1 cellular context compared by ENCODE assay signal in the genomic region with DNA sequence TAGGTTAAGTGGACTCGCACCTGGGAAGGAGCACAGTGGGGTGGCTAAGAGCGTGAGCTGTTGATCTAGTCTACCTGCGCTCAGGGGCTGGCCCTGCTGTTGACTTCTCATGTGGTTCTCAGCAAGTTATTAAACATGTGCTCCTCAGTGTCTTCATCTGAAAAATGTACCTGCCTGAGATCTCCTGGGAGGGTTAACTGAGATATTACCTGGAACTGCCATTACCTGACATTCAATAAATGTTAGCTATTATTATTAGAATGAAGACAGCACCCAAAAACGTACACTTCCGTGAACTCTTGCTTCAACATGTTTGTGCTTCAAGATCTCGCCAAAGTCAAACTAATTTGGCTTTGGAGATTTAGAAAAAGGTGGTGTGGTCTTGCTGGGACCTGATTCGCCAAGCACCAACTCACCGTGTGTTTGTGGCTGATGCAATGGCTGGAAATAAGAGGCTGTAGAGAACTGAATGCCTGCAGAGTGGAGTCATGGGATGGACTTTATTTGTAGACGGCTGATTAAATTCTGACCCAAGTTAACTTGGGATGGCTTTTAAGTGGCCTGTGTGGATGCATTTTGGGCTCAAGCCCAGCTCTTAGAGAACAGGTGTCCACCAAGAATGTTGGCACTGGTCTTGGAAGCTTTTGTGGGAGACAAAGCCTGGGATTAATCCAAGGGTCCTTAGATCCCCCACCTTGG.
TF ChIP-seq lines count a peak whose summit lies in the region.

No MANE protein-coding gene starts in this region.

TF ChIP-seq in K562, 482 proteins besides CTCF, POLR2A, EP300 and RAD21 (continued from another document and continues in another):
- TF ChIP-seq, protein P1, sequence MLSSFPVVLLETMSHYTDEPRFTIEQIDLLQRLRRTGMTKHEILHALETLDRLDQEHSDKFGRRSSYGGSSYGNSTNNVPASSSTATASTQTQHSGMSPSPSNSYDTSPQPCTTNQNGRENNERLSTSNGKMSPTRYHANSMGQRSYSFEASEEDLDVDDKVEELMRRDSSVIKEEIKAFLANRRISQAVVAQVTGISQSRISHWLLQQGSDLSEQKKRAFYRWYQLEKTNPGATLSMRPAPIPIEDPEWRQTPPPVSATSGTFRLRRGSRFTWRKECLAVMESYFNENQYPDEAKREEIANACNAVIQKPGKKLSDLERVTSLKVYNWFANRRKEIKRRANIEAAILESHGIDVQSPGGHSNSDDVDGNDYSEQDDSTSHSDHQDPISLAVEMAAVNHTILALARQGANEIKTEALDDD (IDR thresholded peaks at IDR 0.05): no peak
- TF ChIP-seq BACH1 (tag; IDR thresholded peaks at IDR 0.05): no peak; the same call in 1 of the 2 replicates
- no peak; the same call in 1 of the 2 replicates for TF ChIP-seq PTTG1 (tag; IDR thresholded peaks at IDR 0.05; ENCODE audit: low read depth)
- peak; percentile 98 for TF ChIP-seq ZSCAN32 (CRISPR knock-in tag; IDR thresholded peaks at IDR 0.05)
- TF ChIP-seq HNRNPUL1 (IDR thresholded peaks at IDR 0.05; ENCODE audit: low read length): no peak
- peak; percentile 45; the same call in 1 of the 2 replicates for TF ChIP-seq CXXC5 (CRISPR knock-in tag; IDR thresholded peaks at IDR 0.05)
- no peak for TF ChIP-seq ZNF124 (CRISPR knock-in tag; IDR thresholded peaks at IDR 0.05)
- TF ChIP-seq MYC (IDR thresholded peaks at IDR 0.05; ENCODE audit: low read depth, low read length): peak; percentile 84
- no peak for TF ChIP-seq MYC (CRISPR knock-in tag; IDR thresholded peaks at IDR 0.05; ENCODE audit: borderline replicate concordance, low read depth)
- no peak for TF ChIP-seq ZNF311 (CRISPR knock-in tag; IDR thresholded peaks at IDR 0.05)
- TF ChIP-seq GTF2F1 (IDR thresholded peaks at IDR 0.05; ENCODE audit: low read depth, low read length): no peak
- no peak for TF ChIP-seq BCOR (IDR thresholded peaks at IDR 0.05)
- TF ChIP-seq KDM2B (CRISPR knock-in tag; IDR thresholded peaks at IDR 0.05): no peak
- TF ChIP-seq ELF2 (CRISPR knock-in tag; IDR thresholded peaks at IDR 0.05): no peak
- TF ChIP-seq, protein P2, sequence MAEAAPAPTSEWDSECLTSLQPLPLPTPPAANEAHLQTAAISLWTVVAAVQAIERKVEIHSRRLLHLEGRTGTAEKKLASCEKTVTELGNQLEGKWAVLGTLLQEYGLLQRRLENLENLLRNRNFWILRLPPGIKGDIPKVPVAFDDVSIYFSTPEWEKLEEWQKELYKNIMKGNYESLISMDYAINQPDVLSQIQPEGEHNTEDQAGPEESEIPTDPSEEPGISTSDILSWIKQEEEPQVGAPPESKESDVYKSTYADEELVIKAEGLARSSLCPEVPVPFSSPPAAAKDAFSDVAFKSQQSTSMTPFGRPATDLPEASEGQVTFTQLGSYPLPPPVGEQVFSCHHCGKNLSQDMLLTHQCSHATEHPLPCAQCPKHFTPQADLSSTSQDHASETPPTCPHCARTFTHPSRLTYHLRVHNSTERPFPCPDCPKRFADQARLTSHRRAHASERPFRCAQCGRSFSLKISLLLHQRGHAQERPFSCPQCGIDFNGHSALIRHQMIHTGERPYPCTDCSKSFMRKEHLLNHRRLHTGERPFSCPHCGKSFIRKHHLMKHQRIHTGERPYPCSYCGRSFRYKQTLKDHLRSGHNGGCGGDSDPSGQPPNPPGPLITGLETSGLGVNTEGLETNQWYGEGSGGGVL (CRISPR knock-in tag; IDR thresholded peaks at IDR 0.05): no peak
- no peak for TF ChIP-seq TCF7 (IDR thresholded peaks at IDR 0.05; ENCODE audit: borderline replicate concordance)
- TF ChIP-seq POLR3G (IDR thresholded peaks at IDR 0.05; ENCODE audit: extremely low read depth, insufficient read length, insufficient replicate concordance): no peak
- no peak for TF ChIP-seq ZNF282 (CRISPR knock-in tag; IDR thresholded peaks at IDR 0.05)
- no peak for TF ChIP-seq TRIM28 (IDR thresholded peaks at IDR 0.05)
- TF ChIP-seq, protein P3, sequence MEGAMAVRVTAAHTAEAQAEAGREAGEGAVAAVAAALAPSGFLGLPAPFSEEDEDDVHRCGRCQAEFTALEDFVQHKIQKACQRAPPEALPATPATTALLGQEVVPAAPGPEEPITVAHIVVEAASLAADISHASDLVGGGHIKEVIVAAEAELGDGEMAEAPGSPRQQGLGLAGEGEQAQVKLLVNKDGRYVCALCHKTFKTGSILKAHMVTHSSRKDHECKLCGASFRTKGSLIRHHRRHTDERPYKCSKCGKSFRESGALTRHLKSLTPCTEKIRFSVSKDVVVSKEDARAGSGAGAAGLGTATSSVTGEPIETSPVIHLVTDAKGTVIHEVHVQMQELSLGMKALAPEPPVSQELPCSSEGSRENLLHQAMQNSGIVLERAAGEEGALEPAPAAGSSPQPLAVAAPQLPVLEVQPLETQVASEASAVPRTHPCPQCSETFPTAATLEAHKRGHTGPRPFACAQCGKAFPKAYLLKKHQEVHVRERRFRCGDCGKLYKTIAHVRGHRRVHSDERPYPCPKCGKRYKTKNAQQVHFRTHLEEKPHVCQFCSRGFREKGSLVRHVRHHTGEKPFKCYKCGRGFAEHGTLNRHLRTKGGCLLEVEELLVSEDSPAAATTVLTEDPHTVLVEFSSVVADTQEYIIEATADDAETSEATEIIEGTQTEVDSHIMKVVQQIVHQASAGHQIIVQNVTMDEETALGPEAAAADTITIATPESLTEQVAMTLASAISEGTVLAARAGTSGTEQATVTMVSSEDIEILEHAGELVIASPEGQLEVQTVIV (CRISPR knock-in tag; IDR thresholded peaks at IDR 0.05; ENCODE audit: borderline replicate concordance): no peak
- TF ChIP-seq EP400 (IDR thresholded peaks at IDR 0.05): peak; percentile 37; the same call in 1 of the 2 replicates
- TF ChIP-seq MAFF (IDR thresholded peaks at IDR 0.05; ENCODE audit: low read length): no peak
- TF ChIP-seq, protein P4, sequence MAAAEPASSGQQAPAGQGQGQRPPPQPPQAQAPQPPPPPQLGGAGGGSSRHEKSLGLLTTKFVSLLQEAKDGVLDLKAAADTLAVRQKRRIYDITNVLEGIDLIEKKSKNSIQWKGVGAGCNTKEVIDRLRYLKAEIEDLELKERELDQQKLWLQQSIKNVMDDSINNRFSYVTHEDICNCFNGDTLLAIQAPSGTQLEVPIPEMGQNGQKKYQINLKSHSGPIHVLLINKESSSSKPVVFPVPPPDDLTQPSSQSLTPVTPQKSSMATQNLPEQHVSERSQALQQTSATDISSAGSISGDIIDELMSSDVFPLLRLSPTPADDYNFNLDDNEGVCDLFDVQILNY (CRISPR knock-in tag; IDR thresholded peaks at IDR 0.05): no peak
- TF ChIP-seq NR2C1 (IDR thresholded peaks at IDR 0.05): no peak
- TF ChIP-seq NR2C1 (tag; IDR thresholded peaks at IDR 0.05): no peak
- TF ChIP-seq GATAD2A (IDR thresholded peaks at IDR 0.05): no peak
- TF ChIP-seq ZKSCAN1 (IDR thresholded peaks at IDR 0.05; ENCODE audit: low read depth, low read length): no peak
- TF ChIP-seq, protein P5, sequence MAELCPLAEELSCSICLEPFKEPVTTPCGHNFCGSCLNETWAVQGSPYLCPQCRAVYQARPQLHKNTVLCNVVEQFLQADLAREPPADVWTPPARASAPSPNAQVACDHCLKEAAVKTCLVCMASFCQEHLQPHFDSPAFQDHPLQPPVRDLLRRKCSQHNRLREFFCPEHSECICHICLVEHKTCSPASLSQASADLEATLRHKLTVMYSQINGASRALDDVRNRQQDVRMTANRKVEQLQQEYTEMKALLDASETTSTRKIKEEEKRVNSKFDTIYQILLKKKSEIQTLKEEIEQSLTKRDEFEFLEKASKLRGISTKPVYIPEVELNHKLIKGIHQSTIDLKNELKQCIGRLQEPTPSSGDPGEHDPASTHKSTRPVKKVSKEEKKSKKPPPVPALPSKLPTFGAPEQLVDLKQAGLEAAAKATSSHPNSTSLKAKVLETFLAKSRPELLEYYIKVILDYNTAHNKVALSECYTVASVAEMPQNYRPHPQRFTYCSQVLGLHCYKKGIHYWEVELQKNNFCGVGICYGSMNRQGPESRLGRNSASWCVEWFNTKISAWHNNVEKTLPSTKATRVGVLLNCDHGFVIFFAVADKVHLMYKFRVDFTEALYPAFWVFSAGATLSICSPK (IDR thresholded peaks at IDR 0.05; ENCODE audit: borderline replicate concordance): no peak
- TF ChIP-seq, protein P6, sequence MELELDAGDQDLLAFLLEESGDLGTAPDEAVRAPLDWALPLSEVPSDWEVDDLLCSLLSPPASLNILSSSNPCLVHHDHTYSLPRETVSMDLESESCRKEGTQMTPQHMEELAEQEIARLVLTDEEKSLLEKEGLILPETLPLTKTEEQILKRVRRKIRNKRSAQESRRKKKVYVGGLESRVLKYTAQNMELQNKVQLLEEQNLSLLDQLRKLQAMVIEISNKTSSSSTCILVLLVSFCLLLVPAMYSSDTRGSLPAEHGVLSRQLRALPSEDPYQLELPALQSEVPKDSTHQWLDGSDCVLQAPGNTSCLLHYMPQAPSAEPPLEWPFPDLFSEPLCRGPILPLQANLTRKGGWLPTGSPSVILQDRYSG (tag; conservative IDR thresholded peaks at IDR 0.05; ENCODE audit: low read depth): 0 out of 2 replicates have a peak, but pooled peaks have one; percentile 19
- TF ChIP-seq ZFP1 (CRISPR knock-in tag; IDR thresholded peaks at IDR 0.05): no peak
- no peak for TF ChIP-seq CBX5 (IDR thresholded peaks at IDR 0.05; ENCODE audit: borderline replicate concordance, low read depth)
- no peak for TF ChIP-seq NR2F6 (CRISPR knock-in tag; IDR thresholded peaks at IDR 0.05)
- TF ChIP-seq, protein P7, sequence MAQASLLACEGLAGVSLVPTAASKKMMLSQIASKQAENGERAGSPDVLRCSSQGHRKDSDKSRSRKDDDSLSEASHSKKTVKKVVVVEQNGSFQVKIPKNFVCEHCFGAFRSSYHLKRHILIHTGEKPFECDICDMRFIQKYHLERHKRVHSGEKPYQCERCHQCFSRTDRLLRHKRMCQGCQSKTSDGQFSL (CRISPR knock-in tag; IDR thresholded peaks at IDR 0.05): no peak
- TF ChIP-seq, protein P7 (tag; IDR thresholded peaks at IDR 0.05): no peak
- TF ChIP-seq MAZ (CRISPR knock-in tag; conservative IDR thresholded peaks at IDR 0.05 in 1 of 2, IDR thresholded peaks at IDR 0.05 in 1 of 2): no peak
- TF ChIP-seq, protein P8, sequence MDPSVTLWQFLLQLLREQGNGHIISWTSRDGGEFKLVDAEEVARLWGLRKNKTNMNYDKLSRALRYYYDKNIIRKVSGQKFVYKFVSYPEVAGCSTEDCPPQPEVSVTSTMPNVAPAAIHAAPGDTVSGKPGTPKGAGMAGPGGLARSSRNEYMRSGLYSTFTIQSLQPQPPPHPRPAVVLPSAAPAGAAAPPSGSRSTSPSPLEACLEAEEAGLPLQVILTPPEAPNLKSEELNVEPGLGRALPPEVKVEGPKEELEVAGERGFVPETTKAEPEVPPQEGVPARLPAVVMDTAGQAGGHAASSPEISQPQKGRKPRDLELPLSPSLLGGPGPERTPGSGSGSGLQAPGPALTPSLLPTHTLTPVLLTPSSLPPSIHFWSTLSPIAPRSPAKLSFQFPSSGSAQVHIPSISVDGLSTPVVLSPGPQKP (CRISPR knock-in tag; IDR thresholded peaks at IDR 0.05): no peak
- TF ChIP-seq NRF1 (conservative IDR thresholded peaks at IDR 0.05 in 1 of 2, IDR thresholded peaks at IDR 0.05 in 1 of 2): 0 out of 4 replicates have a peak, but pooled peaks of 1 of the 2 experiments have one; percentile 5
- TF ChIP-seq SMARCB1 (IDR thresholded peaks at IDR 0.05; ENCODE audit: insufficient read length, low read depth): no peak
- no peak for TF ChIP-seq PHB (CRISPR knock-in tag; IDR thresholded peaks at IDR 0.05)
- no peak for TF ChIP-seq ZFP36 (IDR thresholded peaks at IDR 0.05; ENCODE audit: low read depth, low read length, partially characterized antibody)
- TF ChIP-seq, protein P9, sequence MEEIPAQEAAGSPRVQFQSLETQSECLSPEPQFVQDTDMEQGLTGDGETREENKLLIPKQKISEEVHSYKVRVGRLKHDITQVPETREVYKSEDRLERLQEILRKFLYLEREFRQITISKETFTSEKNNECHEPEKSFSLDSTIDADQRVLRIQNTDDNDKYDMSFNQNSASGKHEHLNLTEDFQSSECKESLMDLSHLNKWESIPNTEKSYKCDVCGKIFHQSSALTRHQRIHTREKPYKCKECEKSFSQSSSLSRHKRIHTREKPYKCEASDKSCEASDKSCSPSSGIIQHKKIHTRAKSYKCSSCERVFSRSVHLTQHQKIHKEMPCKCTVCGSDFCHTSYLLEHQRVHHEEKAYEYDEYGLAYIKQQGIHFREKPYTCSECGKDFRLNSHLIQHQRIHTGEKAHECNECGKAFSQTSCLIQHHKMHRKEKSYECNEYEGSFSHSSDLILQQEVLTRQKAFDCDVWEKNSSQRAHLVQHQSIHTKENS (CRISPR knock-in tag; IDR thresholded peaks at IDR 0.05): no peak
- no peak for TF ChIP-seq ZNF780A (CRISPR knock-in tag; IDR thresholded peaks at IDR 0.05)
- no peak for TF ChIP-seq NEUROD1 (IDR thresholded peaks at IDR 0.05; ENCODE audit: borderline replicate concordance, low read depth, low read length, partially characterized antibody)
- no peak for TF ChIP-seq ZNF224 (CRISPR knock-in tag; IDR thresholded peaks at IDR 0.05)
- 0 out of 2 replicates have a peak, but pooled peaks have one; percentile 59 for TF ChIP-seq ZNF586 (CRISPR knock-in tag; conservative IDR thresholded peaks at IDR 0.05)
- TF ChIP-seq TAF7 (tag; IDR thresholded peaks at IDR 0.05): no peak
- TF ChIP-seq, protein P10, sequence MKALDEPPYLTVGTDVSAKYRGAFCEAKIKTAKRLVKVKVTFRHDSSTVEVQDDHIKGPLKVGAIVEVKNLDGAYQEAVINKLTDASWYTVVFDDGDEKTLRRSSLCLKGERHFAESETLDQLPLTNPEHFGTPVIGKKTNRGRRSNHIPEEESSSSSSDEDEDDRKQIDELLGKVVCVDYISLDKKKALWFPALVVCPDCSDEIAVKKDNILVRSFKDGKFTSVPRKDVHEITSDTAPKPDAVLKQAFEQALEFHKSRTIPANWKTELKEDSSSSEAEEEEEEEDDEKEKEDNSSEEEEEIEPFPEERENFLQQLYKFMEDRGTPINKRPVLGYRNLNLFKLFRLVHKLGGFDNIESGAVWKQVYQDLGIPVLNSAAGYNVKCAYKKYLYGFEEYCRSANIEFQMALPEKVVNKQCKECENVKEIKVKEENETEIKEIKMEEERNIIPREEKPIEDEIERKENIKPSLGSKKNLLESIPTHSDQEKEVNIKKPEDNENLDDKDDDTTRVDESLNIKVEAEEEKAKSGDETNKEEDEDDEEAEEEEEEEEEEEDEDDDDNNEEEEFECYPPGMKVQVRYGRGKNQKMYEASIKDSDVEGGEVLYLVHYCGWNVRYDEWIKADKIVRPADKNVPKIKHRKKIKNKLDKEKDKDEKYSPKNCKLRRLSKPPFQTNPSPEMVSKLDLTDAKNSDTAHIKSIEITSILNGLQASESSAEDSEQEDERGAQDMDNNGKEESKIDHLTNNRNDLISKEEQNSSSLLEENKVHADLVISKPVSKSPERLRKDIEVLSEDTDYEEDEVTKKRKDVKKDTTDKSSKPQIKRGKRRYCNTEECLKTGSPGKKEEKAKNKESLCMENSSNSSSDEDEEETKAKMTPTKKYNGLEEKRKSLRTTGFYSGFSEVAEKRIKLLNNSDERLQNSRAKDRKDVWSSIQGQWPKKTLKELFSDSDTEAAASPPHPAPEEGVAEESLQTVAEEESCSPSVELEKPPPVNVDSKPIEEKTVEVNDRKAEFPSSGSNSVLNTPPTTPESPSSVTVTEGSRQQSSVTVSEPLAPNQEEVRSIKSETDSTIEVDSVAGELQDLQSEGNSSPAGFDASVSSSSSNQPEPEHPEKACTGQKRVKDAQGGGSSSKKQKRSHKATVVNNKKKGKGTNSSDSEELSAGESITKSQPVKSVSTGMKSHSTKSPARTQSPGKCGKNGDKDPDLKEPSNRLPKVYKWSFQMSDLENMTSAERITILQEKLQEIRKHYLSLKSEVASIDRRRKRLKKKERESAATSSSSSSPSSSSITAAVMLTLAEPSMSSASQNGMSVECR (CRISPR knock-in tag; IDR thresholded peaks at IDR 0.05): no peak
